In the genomic region with DNA sequence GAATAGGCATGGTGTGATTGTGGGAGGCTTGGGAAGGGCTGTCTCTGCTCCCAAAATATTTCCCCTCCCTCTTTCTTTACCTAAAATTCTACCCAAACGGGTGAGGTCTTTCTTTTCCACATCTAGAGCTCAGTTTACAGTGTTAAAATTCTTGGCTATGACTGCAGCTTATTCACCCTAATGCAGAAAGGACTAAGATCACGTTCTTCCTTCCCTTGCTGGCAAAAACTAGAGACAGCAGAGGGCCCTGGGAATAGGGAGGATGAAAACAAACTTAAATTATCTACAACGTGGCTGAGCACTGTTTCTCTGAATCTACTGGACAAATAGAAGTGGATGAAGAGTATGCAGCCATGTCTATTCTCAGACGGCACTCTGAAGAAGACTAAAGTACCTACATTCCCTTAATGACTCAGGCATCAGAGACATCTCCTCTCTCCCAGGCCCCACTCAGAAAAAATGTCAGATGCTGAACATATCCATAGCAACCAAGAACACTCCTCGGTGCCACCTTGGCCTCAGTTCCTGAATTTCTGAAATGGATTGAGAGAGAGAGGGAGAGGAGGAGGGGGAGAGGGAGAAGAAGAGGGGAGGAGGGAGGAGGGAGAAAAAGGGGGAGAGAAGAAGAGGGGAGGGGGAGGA, we compare ENCODE assay signal across 18 cellular contexts. TPM values are rescaled to one million over a fixed set of nuclear protein-coding genes. Genes with fewer than 3 reads are reported as not detected.
DNase-seq lines count a peak whose midpoint lies in the region; ATAC-seq and TF ChIP-seq lines count a peak whose summit lies in the region.
"Had no signal": no experiment of that assay in that cellular context is flagged by ENCODE, and none has a peak within 500 bp of the region (broad histone marks: within the 10 kb centered on the region; RNA-seq: fewer than 3 reads in every experiment).

No MANE protein-coding gene starts in this region.

- H3K36me3 ChIP-seq in GM23338 (ENCODE audit: insufficient read depth) (no peaks in the 10 kb centered on the region), adipocyte (ENCODE audit: control insufficient read depth, insufficient read depth, low read length, severe bottlenecking) (no peaks in the 10 kb centered on the region)
- H3K36me3 ChIP-seq: stomach had no signal

- H3K4me3 Mint-ChIP-seq in GM23338 (no peak overlapping the region), nephron progenitor cell (no peak overlapping the region)
- H3K4me3 Mint-ChIP-seq: CD8-positive, alpha-beta T cell had no signal

- H3F3A ChIP-seq in GM23338 (replicated peaks; ENCODE audit: low read depth): no peaks in the 10 kb centered on the region

- no peaks in the 10 kb centered on the region for H3K27me3 ChIP-seq in GM23338 (ENCODE audit: insufficient read depth)
- H3K27me3 ChIP-seq in adipocyte (replicated peaks; ENCODE audit: control insufficient read depth, insufficient read depth, low read length): no peaks in the 10 kb centered on the region
- H3K27me3 ChIP-seq in right cardiac atrium (ENCODE audit: control insufficient read depth, insufficient read depth): no peaks in the 10 kb centered on the region
- H3K27me3 ChIP-seq: stomach had no signal

- no peaks in the 10 kb centered on the region for H3K9me2 ChIP-seq in GM23338 (ENCODE audit: insufficient read depth)

- H3K4me3 ChIP-seq in GM23338: no peak overlapping the region
- H3K4me3 ChIP-seq in adipocyte (ENCODE audit: low read length): peak overlapping the region; percentile 59
- H3K4me3 ChIP-seq in right cardiac atrium (ENCODE audit: low read length): no peak overlapping the region
- H3K4me3 ChIP-seq: stomach had no signal

- no peaks in the 10 kb centered on the region; the same call in 2 of the 3 replicates for H3K9me3 Mint-ChIP-seq in GM23338
- no peaks in the 10 kb centered on the region for H3K9me3 Mint-ChIP-seq in nephron progenitor cell
- H3K9me3 Mint-ChIP-seq: CD8-positive, alpha-beta T cell had no signal

- H3K4me1 Mint-ChIP-seq in GM23338 (peaks cover 17% of the 10 kb centered on the region), nephron progenitor cell (peaks cover 23% of the 10 kb centered on the region)

- H3K4me1 ChIP-seq in GM23338 (ENCODE audit: insufficient read depth) (peaks cover 12% of the 10 kb centered on the region), adipocyte (ENCODE audit: control insufficient read depth, insufficient read depth, low read length) (peaks cover 25% of the 10 kb centered on the region), right cardiac atrium (ENCODE audit: control insufficient read depth, insufficient read depth, low read length) (peaks cover 3% of the 10 kb centered on the region)

- peak overlapping the region; percentile 59 for H3K9ac ChIP-seq in adipocyte (ENCODE audit: low read length)

- no peak for ATAC-seq in GM23338
- ATAC-seq in right cardiac atrium: no peak
- ATAC-seq in sciatic nerve: peak; percentile 32
- ATAC-seq in HG03469 (IDR thresholded peaks at IDR 0.05; ENCODE audit: unreplicated experiment): no peak
- ATAC-seq in HG03159 (IDR thresholded peaks at IDR 0.05; ENCODE audit: unreplicated experiment): no peak
- no peak for ATAC-seq in GM18502 (IDR thresholded peaks at IDR 0.05; ENCODE audit: poor library complexity, unreplicated experiment)
- ATAC-seq: CD8-positive, alpha-beta T cell had no signal

- no peaks in the 10 kb centered on the region for H3K27me3 Mint-ChIP-seq in GM23338 (ENCODE audit: insufficient read depth, low read depth, poor library complexity)
- peaks cover 10% of the 10 kb centered on the region for H3K27me3 Mint-ChIP-seq in nephron progenitor cell (ENCODE audit: low read depth, poor library complexity)

- H3K36me3 Mint-ChIP-seq in GM23338 (ENCODE audit: low read depth): no peaks in the 10 kb centered on the region
- H3K36me3 Mint-ChIP-seq in nephron progenitor cell (ENCODE audit: low read depth): no peaks in the 10 kb centered on the region
- H3K36me3 Mint-ChIP-seq: CD8-positive, alpha-beta T cell had no signal

- TF ChIP-seq CTCF in GM23338 (conservative IDR thresholded peaks at IDR 0.05; ENCODE audit: low read depth in 2 of 2): no peak
- TF ChIP-seq CTCF in nephron progenitor cell (IDR thresholded peaks at IDR 0.05): no peak

- no peaks in the 10 kb centered on the region for H3K9me3 ChIP-seq in adipocyte (ENCODE audit: control insufficient read depth, low read length)
- no peaks in the 10 kb centered on the region for H3K9me3 ChIP-seq in right cardiac atrium (ENCODE audit: control insufficient read depth, low read length)
- H3K9me3 ChIP-seq: stomach had no signal

- intact Hi-C loops in right cardiac atrium (cut with DNase I): loop anchor here in 1 of 4 donors (10.0 kb wide), 1 partner anchor 72 kb away; no protein-coding TSS in a partner anchor
- intact Hi-C loops in sciatic nerve (cut with DNase I): no loop called here

- DNase-seq in GM23338 (ENCODE audit: low spot score): no peak
- DNase-seq in adipocyte (ENCODE audit: low read depth): peak; percentile 27
- no peak for DNase-seq in right cardiac atrium
- DNase-seq in sciatic nerve (ENCODE audit: low spot score): no peak
- DNase-seq in nephron progenitor cell: no peak
- DNase-seq: activated CD4-positive, alpha-beta T cell treated with anti-CD3 and anti-CD28 coated beads, Interleukin-2, amount 50 U/mL, for 48 hours; CD8-positive, alpha-beta T cell; cerebellar nuclear complex; left cardiac atrium; NCI-H2171; occipital lobe; OCI-M1; stomach; T-helper 2 cell had no signal

- no peak overlapping the region for H3K4me2 ChIP-seq in GM23338

- 12% methylated on average over 5 of the region's 5 CpGs for WGBS in right cardiac atrium

- no peaks in the 10 kb centered on the region for H4K20me1 ChIP-seq in GM23338 (replicated peaks; ENCODE audit: insufficient read depth)

- H3K27ac ChIP-seq in GM23338 (ENCODE audit: low read depth) (no peak overlapping the region), right cardiac atrium (ENCODE audit: low read length) (peak overlapping the region; percentile 47)
- H3K27ac ChIP-seq: stomach had no signal

- peak overlapping the region; percentile 91 for H2AFZ ChIP-seq in GM23338

- H3K79me2 ChIP-seq in GM23338 (replicated peaks; ENCODE audit: insufficient read depth): no peaks in the 10 kb centered on the region

- H3K27ac Mint-ChIP-seq in GM23338 (no peak overlapping the region; the same call in 1 of the 2 replicates), nephron progenitor cell (no peak overlapping the region)
- H3K27ac Mint-ChIP-seq: CD8-positive, alpha-beta T cell had no signal

TF ChIP-seq in GM23338, 12 proteins besides CTCF, POLR2A, EP300 and RAD21 (continues in another document):
- no peak for TF ChIP-seq NANOG (IDR thresholded peaks at IDR 0.05; ENCODE audit: borderline replicate concordance)
- TF ChIP-seq CREB1 (CRISPR knock-in tag; IDR thresholded peaks at IDR 0.05; ENCODE audit: low read depth): no peak
- no peak for TF ChIP-seq STAT1 (IDR thresholded peaks at IDR 0.05; ENCODE audit: unreplicated experiment)
- TF ChIP-seq, protein P1, sequence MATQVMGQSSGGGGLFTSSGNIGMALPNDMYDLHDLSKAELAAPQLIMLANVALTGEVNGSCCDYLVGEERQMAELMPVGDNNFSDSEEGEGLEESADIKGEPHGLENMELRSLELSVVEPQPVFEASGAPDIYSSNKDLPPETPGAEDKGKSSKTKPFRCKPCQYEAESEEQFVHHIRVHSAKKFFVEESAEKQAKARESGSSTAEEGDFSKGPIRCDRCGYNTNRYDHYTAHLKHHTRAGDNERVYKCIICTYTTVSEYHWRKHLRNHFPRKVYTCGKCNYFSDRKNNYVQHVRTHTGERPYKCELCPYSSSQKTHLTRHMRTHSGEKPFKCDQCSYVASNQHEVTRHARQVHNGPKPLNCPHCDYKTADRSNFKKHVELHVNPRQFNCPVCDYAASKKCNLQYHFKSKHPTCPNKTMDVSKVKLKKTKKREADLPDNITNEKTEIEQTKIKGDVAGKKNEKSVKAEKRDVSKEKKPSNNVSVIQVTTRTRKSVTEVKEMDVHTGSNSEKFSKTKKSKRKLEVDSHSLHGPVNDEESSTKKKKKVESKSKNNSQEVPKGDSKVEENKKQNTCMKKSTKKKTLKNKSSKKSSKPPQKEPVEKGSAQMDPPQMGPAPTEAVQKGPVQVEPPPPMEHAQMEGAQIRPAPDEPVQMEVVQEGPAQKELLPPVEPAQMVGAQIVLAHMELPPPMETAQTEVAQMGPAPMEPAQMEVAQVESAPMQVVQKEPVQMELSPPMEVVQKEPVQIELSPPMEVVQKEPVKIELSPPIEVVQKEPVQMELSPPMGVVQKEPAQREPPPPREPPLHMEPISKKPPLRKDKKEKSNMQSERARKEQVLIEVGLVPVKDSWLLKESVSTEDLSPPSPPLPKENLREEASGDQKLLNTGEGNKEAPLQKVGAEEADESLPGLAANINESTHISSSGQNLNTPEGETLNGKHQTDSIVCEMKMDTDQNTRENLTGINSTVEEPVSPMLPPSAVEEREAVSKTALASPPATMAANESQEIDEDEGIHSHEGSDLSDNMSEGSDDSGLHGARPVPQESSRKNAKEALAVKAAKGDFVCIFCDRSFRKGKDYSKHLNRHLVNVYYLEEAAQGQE (IDR thresholded peaks at IDR 0.05; ENCODE audit: unreplicated experiment): no peak
- no peak for TF ChIP-seq ZNF114 (CRISPR knock-in tag; IDR thresholded peaks at IDR 0.05)

RNA-seq across cellular contexts. Expression of a gene that starts 16.1 kb away (rescaled TPM):
- total RNA-seq in GM23338 (2014; rRNA removed; shearing (Covaris generic)): not detected in 2 replicates
- polyA plus RNA-seq in GM23338 (2016; fragmentation: Nextera tagmentation; extraction: Ambion mirVana) (not detected in 2 replicates), right cardiac atrium (1.7 TPM)
- total RNA-seq in right cardiac atrium (under 1 TPM; 0.39 to 0.69 (median 0.43) TPM), sciatic nerve (not detected)
- total RNA-seq: CD8-positive, alpha-beta T cell; fibroblast of villous mesenchyme; occipital lobe; stomach had no signal
- polyA plus RNA-seq: stomach had no signal

RNA-seq across cellular contexts. Expression of a gene that starts 40.3 kb away (rescaled TPM):
- 65.9 and 75.7 TPM in 2 replicates for total RNA-seq in GM23338 (2014; rRNA removed; shearing (Covaris generic))
- polyA plus RNA-seq in GM23338 (2016; fragmentation: Nextera tagmentation; extraction: Ambion mirVana) (88.8 and 91.5 TPM in 2 replicates), right cardiac atrium (28.9 TPM)
- total RNA-seq in right cardiac atrium (10 to 100 TPM; 22.1 to 24.8 (median 23.5) TPM), sciatic nerve (33.4 TPM)
